ENCODE assay signal across 1 cellular context in the genomic region with DNA sequence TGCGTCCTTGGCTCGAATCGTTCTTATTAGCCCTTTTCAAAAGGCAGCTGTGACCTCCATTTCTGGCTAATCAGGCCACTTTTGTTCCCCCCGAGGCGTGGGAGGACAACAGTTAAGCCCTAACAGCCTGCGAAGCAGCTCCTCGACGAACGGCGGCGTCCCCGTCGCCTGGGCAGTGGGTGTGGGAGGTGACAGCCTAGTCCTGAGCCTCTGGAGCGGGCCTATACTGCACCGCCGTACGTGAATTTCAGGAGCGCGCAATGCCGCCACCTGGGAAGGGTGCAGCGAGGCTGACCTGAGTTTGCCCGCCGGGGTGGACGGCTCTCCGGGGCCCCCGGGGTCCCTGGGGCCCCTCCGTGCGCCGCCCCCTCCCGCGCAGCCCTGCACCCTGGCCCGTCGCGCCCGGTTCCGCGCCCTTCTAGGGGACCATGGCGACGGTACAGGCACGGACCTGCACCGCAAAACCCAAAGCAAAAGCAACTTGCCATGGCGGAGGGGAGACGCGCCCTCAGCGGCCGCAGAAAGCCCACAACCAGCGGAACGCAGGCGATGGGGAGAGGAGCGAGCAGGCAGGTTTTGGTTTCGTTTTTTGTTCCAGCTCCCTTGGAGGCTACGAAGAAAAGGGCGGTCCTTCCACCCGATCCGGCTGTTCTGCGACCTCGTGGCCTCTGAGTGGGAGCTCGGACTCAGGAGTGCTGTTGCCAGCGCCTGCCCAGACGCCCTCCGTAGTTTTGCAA.
TF ChIP-seq lines count a peak whose summit lies in the region.

TSS of gene RBM43 (minus strand) at position 624 of the 737 bp plus-strand sequence. CDS start at position 488, 136 bp downstream.

TF ChIP-seq in HepG2, 621 proteins besides CTCF, POLR2A, EP300 and RAD21 (continued from another document and continues in another):
- TF ChIP-seq, protein P1, sequence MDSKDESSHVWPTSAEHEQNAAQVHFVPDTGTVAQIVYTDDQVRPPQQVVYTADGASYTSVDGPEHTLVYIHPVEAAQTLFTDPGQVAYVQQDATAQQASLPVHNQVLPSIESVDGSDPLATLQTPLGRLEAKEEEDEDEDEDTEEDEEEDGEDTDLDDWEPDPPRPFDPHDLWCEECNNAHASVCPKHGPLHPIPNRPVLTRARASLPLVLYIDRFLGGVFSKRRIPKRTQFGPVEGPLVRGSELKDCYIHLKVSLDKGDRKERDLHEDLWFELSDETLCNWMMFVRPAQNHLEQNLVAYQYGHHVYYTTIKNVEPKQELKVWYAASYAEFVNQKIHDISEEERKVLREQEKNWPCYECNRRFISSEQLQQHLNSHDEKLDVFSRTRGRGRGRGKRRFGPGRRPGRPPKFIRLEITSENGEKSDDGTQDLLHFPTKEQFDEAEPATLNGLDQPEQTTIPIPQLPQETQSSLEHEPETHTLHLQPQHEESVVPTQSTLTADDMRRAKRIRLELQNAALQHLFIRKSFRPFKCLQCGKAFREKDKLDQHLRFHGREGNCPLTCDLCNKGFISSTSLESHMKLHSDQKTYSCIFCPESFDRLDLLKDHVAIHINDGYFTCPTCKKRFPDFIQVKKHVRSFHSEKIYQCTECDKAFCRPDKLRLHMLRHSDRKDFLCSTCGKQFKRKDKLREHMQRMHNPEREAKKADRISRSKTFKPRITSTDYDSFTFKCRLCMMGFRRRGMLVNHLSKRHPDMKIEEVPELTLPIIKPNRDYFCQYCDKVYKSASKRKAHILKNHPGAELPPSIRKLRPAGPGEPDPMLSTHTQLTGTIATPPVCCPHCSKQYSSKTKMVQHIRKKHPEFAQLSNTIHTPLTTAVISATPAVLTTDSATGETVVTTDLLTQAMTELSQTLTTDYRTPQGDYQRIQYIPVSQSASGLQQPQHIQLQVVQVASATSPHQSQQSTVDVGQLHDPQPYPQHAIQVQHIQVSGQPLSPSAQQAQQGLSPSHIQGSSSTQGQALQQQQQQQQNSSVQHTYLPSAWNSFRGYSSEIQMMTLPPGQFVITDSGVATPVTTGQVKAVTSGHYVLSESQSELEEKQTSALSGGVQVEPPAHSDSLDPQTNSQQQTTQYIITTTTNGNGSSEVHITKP (CRISPR knock-in tag; IDR thresholded peaks at IDR 0.05; ENCODE audit: low read depth), result 0 out of 2 replicates have a peak, but pooled peaks have one; percentile 10
- TF ChIP-seq DNMT1 (CRISPR knock-in tag; IDR thresholded peaks at IDR 0.05), result 0 out of 2 replicates have a peak, but pooled peaks have one; percentile 47
- TF ChIP-seq, protein P2, sequence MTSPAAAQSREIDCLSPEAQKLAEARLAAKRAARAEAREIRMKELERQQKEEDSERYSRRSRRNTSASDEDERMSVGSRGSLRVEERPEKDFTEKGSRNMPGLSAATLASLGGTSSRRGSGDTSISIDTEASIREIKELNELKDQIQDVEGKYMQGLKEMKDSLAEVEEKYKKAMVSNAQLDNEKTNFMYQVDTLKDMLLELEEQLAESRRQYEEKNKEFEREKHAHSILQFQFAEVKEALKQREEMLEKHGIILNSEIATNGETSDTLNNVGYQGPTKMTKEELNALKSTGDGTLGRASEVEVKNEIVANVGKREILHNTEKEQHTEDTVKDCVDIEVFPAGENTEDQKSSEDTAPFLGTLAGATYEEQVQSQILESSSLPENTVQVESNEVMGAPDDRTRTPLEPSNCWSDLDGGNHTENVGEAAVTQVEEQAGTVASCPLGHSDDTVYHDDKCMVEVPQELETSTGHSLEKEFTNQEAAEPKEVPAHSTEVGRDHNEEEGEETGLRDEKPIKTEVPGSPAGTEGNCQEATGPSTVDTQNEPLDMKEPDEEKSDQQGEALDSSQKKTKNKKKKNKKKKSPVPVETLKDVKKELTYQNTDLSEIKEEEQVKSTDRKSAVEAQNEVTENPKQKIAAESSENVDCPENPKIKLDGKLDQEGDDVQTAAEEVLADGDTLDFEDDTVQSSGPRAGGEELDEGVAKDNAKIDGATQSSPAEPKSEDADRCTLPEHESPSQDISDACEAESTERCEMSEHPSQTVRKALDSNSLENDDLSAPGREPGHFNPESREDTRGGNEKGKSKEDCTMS (CRISPR knock-in tag; conservative IDR thresholded peaks at IDR 0.05), result no peak
- TF ChIP-seq, protein P3, sequence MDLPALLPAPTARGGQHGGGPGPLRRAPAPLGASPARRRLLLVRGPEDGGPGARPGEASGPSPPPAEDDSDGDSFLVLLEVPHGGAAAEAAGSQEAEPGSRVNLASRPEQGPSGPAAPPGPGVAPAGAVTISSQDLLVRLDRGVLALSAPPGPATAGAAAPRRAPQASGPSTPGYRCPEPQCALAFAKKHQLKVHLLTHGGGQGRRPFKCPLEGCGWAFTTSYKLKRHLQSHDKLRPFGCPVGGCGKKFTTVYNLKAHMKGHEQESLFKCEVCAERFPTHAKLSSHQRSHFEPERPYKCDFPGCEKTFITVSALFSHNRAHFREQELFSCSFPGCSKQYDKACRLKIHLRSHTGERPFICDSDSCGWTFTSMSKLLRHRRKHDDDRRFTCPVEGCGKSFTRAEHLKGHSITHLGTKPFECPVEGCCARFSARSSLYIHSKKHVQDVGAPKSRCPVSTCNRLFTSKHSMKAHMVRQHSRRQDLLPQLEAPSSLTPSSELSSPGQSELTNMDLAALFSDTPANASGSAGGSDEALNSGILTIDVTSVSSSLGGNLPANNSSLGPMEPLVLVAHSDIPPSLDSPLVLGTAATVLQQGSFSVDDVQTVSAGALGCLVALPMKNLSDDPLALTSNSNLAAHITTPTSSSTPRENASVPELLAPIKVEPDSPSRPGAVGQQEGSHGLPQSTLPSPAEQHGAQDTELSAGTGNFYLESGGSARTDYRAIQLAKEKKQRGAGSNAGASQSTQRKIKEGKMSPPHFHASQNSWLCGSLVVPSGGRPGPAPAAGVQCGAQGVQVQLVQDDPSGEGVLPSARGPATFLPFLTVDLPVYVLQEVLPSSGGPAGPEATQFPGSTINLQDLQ (CRISPR knock-in tag; IDR thresholded peaks at IDR 0.05), result peak; percentile 74
- TF ChIP-seq ZFP37 (CRISPR knock-in tag; IDR thresholded peaks at IDR 0.05; ENCODE audit: borderline replicate concordance), result no peak
- TF ChIP-seq ZSCAN25 (CRISPR knock-in tag; IDR thresholded peaks at IDR 0.05), result peak; percentile 89
- no peak for TF ChIP-seq NR2F6 (IDR thresholded peaks at IDR 0.05)
- TF ChIP-seq NR2F6 (CRISPR knock-in tag; IDR thresholded peaks at IDR 0.05), result peak; percentile 32; the same call in 1 of the 2 replicates
- peak; percentile 94 for TF ChIP-seq BRF2 (CRISPR knock-in tag; IDR thresholded peaks at IDR 0.05)
- TF ChIP-seq ZFY (CRISPR knock-in tag; IDR thresholded peaks at IDR 0.05), result peak; percentile 79
- TF ChIP-seq ZNF180 (CRISPR knock-in tag; IDR thresholded peaks at IDR 0.05; ENCODE audit: borderline replicate concordance, low read depth), result no peak
- no peak for TF ChIP-seq ZNF44 (CRISPR knock-in tag; IDR thresholded peaks at IDR 0.05)
- TF ChIP-seq MTA1 (CRISPR knock-in tag; IDR thresholded peaks at IDR 0.05; ENCODE audit: borderline replicate concordance), result peak; percentile 96
- peak; percentile 43; the same call in 1 of the 2 replicates for TF ChIP-seq ZNF205 (CRISPR knock-in tag; IDR thresholded peaks at IDR 0.05)
- TF ChIP-seq HDAC1 (CRISPR knock-in tag; IDR thresholded peaks at IDR 0.05), result peak; percentile 46; the same call in 1 of the 2 replicates
- TF ChIP-seq NFAT5 (CRISPR knock-in tag; IDR thresholded peaks at IDR 0.05), result no peak; the same call in 1 of the 2 replicates
- no peak for TF ChIP-seq GRHL1 (CRISPR knock-in tag; conservative IDR thresholded peaks at IDR 0.05)
- TF ChIP-seq, protein P4, sequence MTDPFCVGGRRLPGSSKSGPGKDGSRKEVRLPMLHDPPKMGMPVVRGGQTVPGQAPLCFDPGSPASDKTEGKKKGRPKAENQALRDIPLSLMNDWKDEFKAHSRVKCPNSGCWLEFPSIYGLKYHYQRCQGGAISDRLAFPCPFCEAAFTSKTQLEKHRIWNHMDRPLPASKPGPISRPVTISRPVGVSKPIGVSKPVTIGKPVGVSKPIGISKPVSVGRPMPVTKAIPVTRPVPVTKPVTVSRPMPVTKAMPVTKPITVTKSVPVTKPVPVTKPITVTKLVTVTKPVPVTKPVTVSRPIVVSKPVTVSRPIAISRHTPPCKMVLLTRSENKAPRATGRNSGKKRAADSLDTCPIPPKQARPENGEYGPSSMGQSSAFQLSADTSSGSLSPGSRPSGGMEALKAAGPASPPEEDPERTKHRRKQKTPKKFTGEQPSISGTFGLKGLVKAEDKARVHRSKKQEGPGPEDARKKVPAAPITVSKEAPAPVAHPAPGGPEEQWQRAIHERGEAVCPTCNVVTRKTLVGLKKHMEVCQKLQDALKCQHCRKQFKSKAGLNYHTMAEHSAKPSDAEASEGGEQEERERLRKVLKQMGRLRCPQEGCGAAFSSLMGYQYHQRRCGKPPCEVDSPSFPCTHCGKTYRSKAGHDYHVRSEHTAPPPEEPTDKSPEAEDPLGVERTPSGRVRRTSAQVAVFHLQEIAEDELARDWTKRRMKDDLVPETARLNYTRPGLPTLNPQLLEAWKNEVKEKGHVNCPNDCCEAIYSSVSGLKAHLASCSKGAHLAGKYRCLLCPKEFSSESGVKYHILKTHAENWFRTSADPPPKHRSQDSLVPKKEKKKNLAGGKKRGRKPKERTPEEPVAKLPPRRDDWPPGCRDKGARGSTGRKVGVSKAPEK (CRISPR knock-in tag; IDR thresholded peaks at IDR 0.05; ENCODE audit: borderline replicate concordance), result peak; percentile 80; the same call in 1 of the 2 replicates
- no peak for TF ChIP-seq KAT2B (IDR thresholded peaks at IDR 0.05; ENCODE audit: borderline replicate concordance, low read depth, low read length)
- TF ChIP-seq ZNF691 (CRISPR knock-in tag; IDR thresholded peaks at IDR 0.05; ENCODE audit: borderline replicate concordance, low read depth), result peak; percentile 58; the same call in 1 of the 2 replicates
- TF ChIP-seq MZF1 (CRISPR knock-in tag; IDR thresholded peaks at IDR 0.05; ENCODE audit: borderline replicate concordance), result no peak
- no peak; the same call in 1 of the 2 replicates for TF ChIP-seq ZFP90 (CRISPR knock-in tag; IDR thresholded peaks at IDR 0.05; ENCODE audit: borderline replicate concordance)
